Comparison of ENCODE assay signal across 5 cellular contexts in the genomic region with DNA sequence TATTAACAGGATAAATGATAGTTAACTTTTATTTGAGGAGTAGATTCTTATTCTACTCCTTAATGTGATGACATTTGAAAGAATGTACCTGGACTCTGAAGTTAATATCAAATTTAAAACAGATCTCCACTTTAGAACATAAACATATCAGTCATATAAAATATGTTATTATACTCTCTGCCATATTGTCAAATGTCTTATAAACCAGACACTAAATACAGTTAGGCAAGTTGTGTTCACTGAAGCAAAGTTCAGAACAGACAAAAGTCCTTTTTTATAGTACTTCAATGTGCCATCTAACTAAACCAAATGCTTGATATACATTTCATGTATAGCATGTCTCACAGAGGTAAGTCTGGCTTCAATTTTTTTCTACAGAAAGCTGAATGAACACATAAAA.
"Had no signal": no experiment of that assay in that cellular context is flagged by ENCODE, and none has a peak within 500 bp of the region (broad histone marks: within the 10 kb centered on the region; RNA-seq: fewer than 3 reads in every experiment).

No MANE protein-coding gene starts in this region.

- DNase-seq: H9, HCEC 1CT, IMR-90 had no signal

- H3K27ac Mint-ChIP-seq: GM23338 had no signal

- ATAC-seq: GM23338, K562 had no signal

- H3K4me3 ChIP-seq: GM23338, K562 had no signal

- H3K4me3 Mint-ChIP-seq: GM23338, H9 had no signal
